ENCODE assay signal across 8 cellular contexts in the genomic region with DNA sequence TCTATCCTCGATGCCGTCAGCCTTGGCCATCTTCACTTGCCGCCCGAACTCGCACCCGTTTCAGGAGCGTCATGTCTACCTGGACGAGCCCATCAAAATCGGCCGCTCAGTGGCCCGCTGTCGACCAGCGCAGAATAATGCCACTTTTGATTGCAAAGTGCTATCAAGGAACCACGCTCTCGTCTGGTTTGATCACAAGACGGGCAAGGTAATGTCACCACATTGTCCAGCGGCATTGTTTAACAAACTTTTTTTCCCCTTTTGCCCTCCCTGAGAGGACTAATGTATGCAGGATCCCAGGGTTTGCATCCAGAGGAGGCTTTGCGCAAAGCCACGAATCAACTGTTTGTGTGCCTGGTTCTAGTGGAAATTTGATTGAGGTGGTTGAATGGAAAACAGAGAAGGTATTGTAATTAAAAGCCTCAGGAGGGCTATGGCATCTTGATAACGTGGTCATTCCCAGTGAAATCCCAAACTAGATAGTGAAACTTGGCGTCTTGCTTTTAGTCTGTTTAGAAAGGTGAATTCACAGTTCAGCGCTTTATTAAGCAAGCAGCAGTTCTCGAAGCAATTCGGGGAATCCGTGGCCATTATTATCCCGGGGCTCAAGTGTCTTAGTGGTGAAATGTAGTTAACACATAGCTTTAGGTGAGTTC. TPM values are rescaled to one million over a fixed set of nuclear protein-coding genes. Genes with fewer than 3 reads are reported as not detected.
A peak's percentile ranks its signal among the peaks of the same experiment; 100 is the strongest.
DNase-seq lines count a peak whose midpoint lies in the region; ATAC-seq lines count a peak whose summit lies in the region.

No MANE protein-coding gene starts in this region.

- no peaks in the 10 kb centered on the region for H3K36me3 ChIP-seq in ectodermal cell (ENCODE audit: control insufficient read depth, insufficient read depth, low read length)

- WGBS in ectodermal cell, 2 experiments: 6 to 9% methylated on average over 26 of the region's 26 CpGs

- ATAC-seq in naive thymus-derived CD8-positive, alpha-beta T cell: no peak
- ATAC-seq in GM21825 (IDR thresholded peaks at IDR 0.05; ENCODE audit: unreplicated experiment): no peak
- no peak for ATAC-seq in HG03045 (IDR thresholded peaks at IDR 0.05; ENCODE audit: unreplicated experiment)

- peaks cover 0 to 33% (median 17%) of the 10 kb centered on the region in 3 donors for H3K36me3 Mint-ChIP-seq in naive thymus-derived CD8-positive, alpha-beta T cell

- H3K27ac Mint-ChIP-seq in naive thymus-derived CD8-positive, alpha-beta T cell: peak overlapping the region in 8 of 10 donors; percentile 10 to 95 (median 59)

- H3K9me3 Mint-ChIP-seq in naive thymus-derived CD8-positive, alpha-beta T cell: no peaks in the 10 kb centered on the region

- no peak overlapping the region for H3K27ac ChIP-seq in ectodermal cell (ENCODE audit: insufficient read depth, low read depth, low read length, poor library complexity, severe bottlenecking)

- H3K4me1 Mint-ChIP-seq in naive thymus-derived CD8-positive, alpha-beta T cell: peaks cover 6 to 59% (median 46%) of the 10 kb centered on the region in 4 donors

- no peaks in the 10 kb centered on the region for H3K9me3 ChIP-seq in ectodermal cell (ENCODE audit: control insufficient read depth, low read length)

- peak overlapping the region; percentile 91 to 98 (median 94) for H3K4me3 Mint-ChIP-seq in naive thymus-derived CD8-positive, alpha-beta T cell

- H3K27me3 ChIP-seq in ectodermal cell (ENCODE audit: control insufficient read depth, insufficient read depth, low read length, poor library complexity, severe bottlenecking): peaks cover 7% of the 10 kb centered on the region

- peaks cover 4% of the 10 kb centered on the region for H3K4me1 ChIP-seq in ectodermal cell (ENCODE audit: control insufficient read depth, insufficient read depth, low read length)

- POLR2A ChIA-PET in naive thymus-derived CD8-positive, alpha-beta T cell (lab: Charles Lee): interaction anchor here (0.7 to 1.1 kb wide), 2 partner anchors 69 to 116 kb away, joined by 3 to 4 read pairs; no protein-coding TSS in a partner anchor

- H3K27me3 Mint-ChIP-seq in naive thymus-derived CD8-positive, alpha-beta T cell: no peaks in the 10 kb centered on the region

- DNase-seq in EH (ENCODE audit: low read depth) (peak; percentile 39), NCI-H526 treated with DMSO at 0.1 percent for 48 hours (lab: John Stamatoyannopoulos, UW) (peak; percentile 9), GM19238 (ENCODE audit: insufficient read length, low spot score) (no peak), NCI-H1092 treated with DMSO at 0.1 percent for 48 hours (lab: John Stamatoyannopoulos, UW) (no peak)
- DNase-seq in naive thymus-derived CD8-positive, alpha-beta T cell: no peak

- H3K4me3 ChIP-seq in ectodermal cell (ENCODE audit: insufficient read depth, low read depth, low read length): peak overlapping the region; percentile 78

RNA-seq across cellular contexts. Expression of a gene that starts 1.7 kb away (rescaled TPM):
- 31.3 TPM for polyA plus RNA-seq in ectodermal cell (2013, experiment 1 of 4)
- polyA plus RNA-seq in ectodermal cell (2013, experiment 2 of 4): 29.8 TPM
- 24.8 TPM for polyA plus RNA-seq in ectodermal cell (2013, experiment 3 of 4)
- 28.6 TPM for polyA plus RNA-seq in ectodermal cell (2013, experiment 4 of 4)
- 10 to 100 TPM; 65.8 to 70.6 TPM for total RNA-seq in naive thymus-derived CD8-positive, alpha-beta T cell
- 10 to 100 TPM; 19.6 to 24.5 (median 23.7) TPM for polyA plus RNA-seq in naive thymus-derived CD8-positive, alpha-beta T cell

Comparison
In these comparisons a context has a peak if more than half of its experiments do, and no peak if none do; other contexts are left out.
1. DNase-seq: peak in EH (single experiment) and NCI-H526 treated with DMSO at 0.1 percent for 48 hours (single experiment); none in naive thymus-derived CD8-positive, alpha-beta T cell (0 of 10), GM19238 (single experiment) and NCI-H1092 treated with DMSO at 0.1 percent for 48 hours (single experiment).